Comparison of ENCODE assay signal across 26 cellular contexts in the genomic region with DNA sequence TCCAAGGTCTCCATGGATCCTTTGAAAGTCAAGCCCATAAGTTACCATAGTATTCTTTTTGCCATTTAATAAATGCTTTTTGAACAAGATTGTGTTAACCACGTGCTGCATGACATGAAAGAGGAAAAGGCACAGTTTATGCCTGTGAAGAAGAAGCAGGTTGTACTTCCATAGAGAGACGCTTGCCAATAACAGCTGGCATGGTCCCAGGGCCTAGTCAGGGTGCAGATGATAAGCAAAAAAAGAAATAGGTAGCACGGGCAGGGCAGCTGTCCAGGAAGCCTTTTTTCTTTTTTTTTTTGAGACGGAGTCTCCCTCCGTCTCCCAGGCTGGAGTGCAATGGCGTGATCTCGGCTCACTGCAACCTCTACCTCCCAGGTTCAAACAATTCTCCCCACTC.
DNase-seq lines count a peak whose midpoint lies in the region; ATAC-seq and TF ChIP-seq lines count a peak whose summit lies in the region.
"Had no signal": no experiment of that assay in that cellular context is flagged by ENCODE, and none has a peak within 500 bp of the region (broad histone marks: within the 10 kb centered on the region; RNA-seq: fewer than 3 reads in every experiment).

No MANE protein-coding gene starts in this region.

- no peak for TF ChIP-seq CTCF in VCaP (conservative IDR thresholded peaks at IDR 0.05)
- no peak for TF ChIP-seq CTCF in transverse colon (IDR thresholded peaks at IDR 0.05)

- no peak for TF ChIP-seq EP300 in transverse colon (IDR thresholded peaks at IDR 0.05; ENCODE audit: low read depth)

- H3K36me3 ChIP-seq in transverse colon = no peaks in the 10 kb centered on the region
- H3K36me3 ChIP-seq: brain microvascular endothelial cell, WERI-Rb-1 had no signal

- peak; percentile 56 for ATAC-seq in Right ventricle myocardium inferior
- ATAC-seq in right cardiac atrium = peak; percentile 39 to 56
- ATAC-seq: A549; activated T-cell treated with anti-CD3 and anti-CD28 coated beads, Interleukin-2, amount 50 U/mL, for 4 hours; stimulated activated naive CD8-positive, alpha-beta T cell treated with anti-CD3 and anti-CD28 coated beads, Interleukin-15, Interleukin-2, amounts not matched to agents 100 U/mL and 50 U/mL, for 24 hours had no signal

- H3K4me3 ChIP-seq in right cardiac atrium (ENCODE audit: low read length) (no peak overlapping the region), transverse colon (no peak overlapping the region)
- H3K4me3 ChIP-seq: A549 had no signal

- in situ Hi-C loops in transverse colon (cut with MboI; ENCODE audit: low pct_ligation_motif_present in 1 of 4, low pct_unique_long_range_greater_than_20kb in 1 of 4, low sequenced_read_pairs in 3 of 4) = loop anchor here in 1 of 4 donors (25.0 kb wide), 1 partner anchor 118 kb away; no protein-coding TSS in a partner anchor

- DNase-seq in Right ventricle myocardium inferior (ENCODE audit: missing footprints) (no peak), cardiac septum (ENCODE audit: low spot score) (no peak), right cardiac atrium (peak; percentile 27 to 75 (median 67)), transverse colon (peak; percentile 65), NCI-H187 (lab: John Stamatoyannopoulos, UW) (no peak), posterior vena cava (ENCODE audit: low spot score) (no peak), Ammon's horn (ENCODE audit: low spot score) (no peak)
- DNase-seq: activated CD4-positive, alpha-beta T cell treated with anti-CD3 and anti-CD28 coated beads, Interleukin-2, amount 10 ng/mL, durations not matched to agents 7 days and 5 days; activated naive CD4-positive, alpha-beta T cell treated with Interleukin-2 at 50 U/mL for 16 hours; activated T-cell treated with anti-CD3 and anti-CD28 coated beads, Interleukin-2, amount 50 U/mL, for 4 hours; AML-193; brain microvascular endothelial cell; DMS53; effector CD4-positive, alpha-beta T cell; GF-D8; glutamatergic neuron; kidney; mammary epithelial cell; NCI-H1417; stimulated activated CD4-positive, alpha-beta T cell treated with anti-CD3 and anti-CD28 coated beads, Interleukin-15, amount 100 ng/mL, for 24 hours; stimulated activated naive CD8-positive, alpha-beta T cell treated with anti-CD3 and anti-CD28 coated beads, Interleukin-15, Interleukin-2, amounts not matched to agents 100 U/mL and 50 U/mL, for 24 hours; T-helper 2 cell; WERI-Rb-1 had no signal

- H3K4me1 ChIP-seq in right cardiac atrium (ENCODE audit: control insufficient read depth, insufficient read depth, low read length) (no peaks in the 10 kb centered on the region), transverse colon (peaks cover 0 to 21% (median 9%) of the 10 kb centered on the region in 4 donors)

- WGBS in right cardiac atrium = 32% methylated on average over 7 of the region's 7 CpGs
- WGBS in transverse colon (ENCODE audit: low coverage in 1 of 2), 2 donors = 25 to 38% methylated on average over 3 to 7 of the region's 7 CpGs

- H3K27me3 ChIP-seq in right cardiac atrium (ENCODE audit: control insufficient read depth, insufficient read depth) (no peaks in the 10 kb centered on the region), transverse colon (no peaks in the 10 kb centered on the region)
- H3K27me3 ChIP-seq: brain microvascular endothelial cell had no signal

- H3K27ac ChIP-seq in VCaP (peak overlapping the region; percentile 66), right cardiac atrium (ENCODE audit: low read length) (no peak overlapping the region), transverse colon (no peak overlapping the region)
- H3K27ac ChIP-seq: A549, brain microvascular endothelial cell, epithelial cell of prostate, WERI-Rb-1 had no signal

- no peak for TF ChIP-seq POLR2A in transverse colon (IDR thresholded peaks at IDR 0.05)

- H3K9me3 ChIP-seq in right cardiac atrium (ENCODE audit: control insufficient read depth, low read length) (no peaks in the 10 kb centered on the region), transverse colon (peaks cover 8 to 10% of the 10 kb centered on the region in 2 donors)
- H3K9me3 ChIP-seq: A549 had no signal

- intact Hi-C loops in Right ventricle myocardium inferior (cut with DNase I) (no loop called here), cardiac septum (cut with DNase I) (no loop called here), right cardiac atrium (cut with DNase I) (no loop called here), transverse colon (cut with DNase I; ENCODE audit: low total_unique reads) (loop anchor here (10.0 kb wide), 1 partner anchor 1716 kb away; no protein-coding TSS in a partner anchor), posterior vena cava (cut with DNase I) (no loop called here)

Comparison
In these comparisons a context has a peak if more than half of its experiments do, and no peak if none do; other contexts are left out.
1. DNase-seq: peak in right cardiac atrium (3 of 3) and transverse colon (single experiment); none in Right ventricle myocardium inferior (single experiment), cardiac septum (single experiment), NCI-H187 (0 of 2), posterior vena cava (single experiment) and Ammon's horn (single experiment).